12 cellular contexts compared by ENCODE assay signal in genomic region chr11:5282652-5283051, GRCh38. TPM values are rescaled to one million over a fixed set of nuclear protein-coding genes. Genes with fewer than 3 reads are reported as not detected.
"Had no signal": no experiment of that assay in that cellular context is flagged by ENCODE, and none has a peak within 500 bp of the region (broad histone marks: within the 10 kb centered on the region; RNA-seq: fewer than 3 reads in every experiment).

No MANE protein-coding gene starts in this region.

- H3K4me2 ChIP-seq: GM23338 had no signal

- ATAC-seq: GM23338, HCT116 had no signal

- H3K9me3 Mint-ChIP-seq: GM23338, H9, HFFc6 had no signal

- DNase-seq: GM23248, GOT3, H7, H9, HCEC 1CT, HFFc6 had no signal

- H3K27ac ChIP-seq: GM23248 had no signal

- FAIRE-seq: H1, H54 had no signal

- H3K9me3 ChIP-seq: HAP-1 had no signal

- H3K36me3 ChIP-seq: HAP-1 had no signal

- H3K9ac ChIP-seq: GM23248 had no signal

- H3K27ac Mint-ChIP-seq: GM23338, H9, HFFc6 had no signal

- H3K4me1 ChIP-seq: HAP-1 had no signal

- H2AFZ ChIP-seq: GM23248, GM23338 had no signal

- H3K4me3 ChIP-seq: GM23248, GM23338, HAP-1 had no signal

RNA-seq across cellular contexts. Expression of gene HBE1, which starts 12.9 kb away (rescaled TPM):
- total RNA-seq: GM23248, GM23338, H1, H9, HFFc6 had no signal
- polyA plus RNA-seq: GM23248, GM23338 had no signal

RNA-seq across cellular contexts. Expression of gene OR51B4, which starts 19.1 kb away (rescaled TPM):
- total RNA-seq: GM23248, GM23338, H1, H7, H9, HFFc6 had no signal
- polyA plus RNA-seq: GM23248, GM23338, H1 had no signal

RNA-seq across cellular contexts. Expression of gene HBG2, which starts 28.1 kb away (rescaled TPM):
- total RNA-seq: GM23248, GM23338, H1, H7, H9, HFFc6 had no signal
- polyA plus RNA-seq: GM23248, GM23338 had no signal

RNA-seq across cellular contexts. Expression of gene HBG1, which starts 33.0 kb away (rescaled TPM):
- total RNA-seq: GM23248, GM23338, H1, H7, H9, HFFc6 had no signal
- polyA plus RNA-seq: GM23248, GM23338 had no signal

RNA-seq across cellular contexts. Expression of gene OR51B2, which starts 41.4 kb away (rescaled TPM):
- total RNA-seq: GM23248, GM23338, H1, H4, H7, H9, HFFc6 had no signal
- polyA plus RNA-seq: GM23248, GM23338, H1 had no signal
